ENCODE assay signal across 8 cellular contexts in the genomic region with DNA sequence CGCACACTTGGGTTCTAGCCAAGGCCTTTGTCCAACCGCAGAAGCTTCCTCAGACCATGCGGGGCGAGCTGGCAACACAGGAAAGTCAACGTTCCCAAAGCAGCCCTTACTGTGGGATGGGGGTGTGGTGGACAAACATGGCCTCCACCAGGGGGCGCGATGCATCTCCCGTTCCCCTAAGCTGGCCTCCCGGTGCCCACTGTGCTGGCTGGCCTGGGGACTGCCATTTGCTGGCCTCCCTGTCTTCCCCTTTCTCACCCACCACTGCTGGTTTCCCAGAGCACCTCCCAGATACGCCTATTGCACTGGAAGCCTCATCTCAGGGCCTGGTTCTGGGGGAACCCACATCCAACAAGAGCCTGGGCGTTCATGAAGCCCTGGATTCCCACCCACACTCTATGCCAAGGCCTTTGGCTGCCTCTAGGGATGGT.
DNase-seq lines count a peak whose midpoint lies in the region; ATAC-seq and TF ChIP-seq lines count a peak whose summit lies in the region.

No MANE protein-coding gene starts in this region.

- H3K9ac ChIP-seq in SK-N-SH (no peak overlapping the region), mesenchymal stem cell (ENCODE audit: low read length) (no peak overlapping the region)

- peak overlapping the region in 1 of 2 experiments; percentile 33 for H2BK12ac ChIP-seq in mesenchymal stem cell (ENCODE audit: low read length in 2 of 2)

- H2BK120ac ChIP-seq in mesenchymal stem cell (ENCODE audit: low read depth, low read length), result no peak overlapping the region

- H3K79me2 ChIP-seq in SK-N-SH (ENCODE audit: insufficient read depth), result no peaks in the 10 kb centered on the region

- H2AFZ ChIP-seq in SK-N-SH (ENCODE audit: low read depth) (no peak overlapping the region), mesenchymal stem cell (ENCODE audit: low read depth, low read length) (no peak overlapping the region)

- H4K8ac ChIP-seq in mesenchymal stem cell (ENCODE audit: low read length), result no peak overlapping the region

- H3K4me1 ChIP-seq in SK-N-SH (ENCODE audit: control insufficient read depth in 1 of 2, insufficient read depth in 2 of 2, low read depth in 1 of 2, low read length in 1 of 2), result no peaks in the 10 kb centered on the region
- no peaks in the 10 kb centered on the region for H3K4me1 ChIP-seq in mesenchymal stem cell (ENCODE audit: control insufficient read depth, insufficient read depth, low read depth, low read length)

- peak; percentile 64 for TF ChIP-seq CTCF in SK-N-SH (IDR thresholded peaks at IDR 0.05)
- TF ChIP-seq CTCF in cardiac fibroblast (IDR thresholded peaks at IDR 0.05; ENCODE audit: low read depth, low read length), result peak; percentile 44

- no peaks in the 10 kb centered on the region for H3K79me1 ChIP-seq in mesenchymal stem cell (replicated peaks; ENCODE audit: low read length, poor library complexity, severe bottlenecking)

- WGBS in SK-N-SH (ENCODE audit: low lambda C conversion rate), result 1% methylated on average over 11 of the region's 11 CpGs
- 63% methylated on average over 11 of the region's 11 CpGs for WGBS in mesenchymal stem cell

- no peak overlapping the region; a peak in 1 of 4 replicates for H3K4me3 ChIP-seq in SK-N-SH (ENCODE audit: low read depth in 2 of 2, low read length in 1 of 2)
- H3K4me3 ChIP-seq in cardiac fibroblast (replicated peaks in 1 of 2; ENCODE audit: low read depth in 2 of 2, low read length in 2 of 2), result no peak overlapping the region
- H3K4me3 ChIP-seq in mesenchymal stem cell (ENCODE audit: insufficient read depth in 1 of 2, low read depth in 1 of 2, low read length in 2 of 2), result no peak overlapping the region

- CTCF ChIA-PET in SK-N-SH (lab: Yijun Ruan, JAX), result interaction anchor here (0.6 to 2.5 kb wide), 6 partner anchors 13 to 476 kb away, joined by 3 to 17 read pairs (median 4); no protein-coding TSS in a partner anchor

- H2AK5ac ChIP-seq in mesenchymal stem cell (ENCODE audit: low read length, severe bottlenecking), result no peak overlapping the region

- no peak overlapping the region for H3K27ac ChIP-seq in SK-N-SH (ENCODE audit: low read depth in 2 of 2, low read length in 1 of 2)
- H3K27ac ChIP-seq in mesenchymal stem cell (ENCODE audit: low read length, poor library complexity, severe bottlenecking), result no peak overlapping the region

- no peak overlapping the region for H3K4ac ChIP-seq in mesenchymal stem cell (ENCODE audit: low read depth in 1 of 2, low read length in 2 of 2)

- H3K18ac ChIP-seq in mesenchymal stem cell (ENCODE audit: low read depth in 1 of 2, low read length in 2 of 2), result no peak overlapping the region

- no peak overlapping the region for H3K23ac ChIP-seq in mesenchymal stem cell (ENCODE audit: low read length in 2 of 2)

- TF ChIP-seq RAD21 in SK-N-SH (IDR thresholded peaks at IDR 0.05; ENCODE audit: low read length), result peak; percentile 26

- no peak for TF ChIP-seq EP300 in SK-N-SH (IDR thresholded peaks at IDR 0.05; ENCODE audit: borderline replicate concordance in 1 of 2, low read depth in 1 of 2, low read length in 1 of 2)

- no peak for ATAC-seq in GM18909 (IDR thresholded peaks at IDR 0.05; ENCODE audit: poor library complexity, unreplicated experiment)
- ATAC-seq in HG03135 (IDR thresholded peaks at IDR 0.05; ENCODE audit: unreplicated experiment), result no peak

- no peak overlapping the region for H3K4me2 ChIP-seq in SK-N-SH
- H3K4me2 ChIP-seq in mesenchymal stem cell (ENCODE audit: low read length, poor library complexity, severe bottlenecking), result no peak overlapping the region

- no peaks in the 10 kb centered on the region for H3K9me2 ChIP-seq in SK-N-SH

- H4K20me1 ChIP-seq in SK-N-SH (ENCODE audit: insufficient read depth), result no peaks in the 10 kb centered on the region

- POLR2A ChIA-PET in SK-N-SH (lab: Yijun Ruan, JAX), result no interaction called here

- H3K14ac ChIP-seq in mesenchymal stem cell (ENCODE audit: low read length in 2 of 2), result no peak overlapping the region

- H2BK5ac ChIP-seq in mesenchymal stem cell (ENCODE audit: low read depth, low read length, poor library complexity, severe bottlenecking), result no peak overlapping the region

- H2BK15ac ChIP-seq in mesenchymal stem cell (ENCODE audit: low read depth, poor library complexity, severe bottlenecking), result peak overlapping the region; percentile 13

- no peaks in the 10 kb centered on the region for H3K36me3 ChIP-seq in SK-N-SH (replicated peaks in 1 of 2; ENCODE audit: control insufficient read depth in 1 of 2, insufficient read depth in 2 of 2, low read length in 1 of 2)
- H3K36me3 ChIP-seq in mesenchymal stem cell (ENCODE audit: control insufficient read depth in 1 of 2, insufficient read depth in 2 of 2, low read depth in 1 of 2, low read length in 2 of 2), result no peaks in the 10 kb centered on the region

- no peak overlapping the region for H4K91ac ChIP-seq in mesenchymal stem cell (ENCODE audit: low read length)

- peaks cover 84% of the 10 kb centered on the region for H3K27me3 ChIP-seq in SK-N-SH (ENCODE audit: insufficient read depth)
- peaks cover 33 to 93% of the 10 kb centered on the region in 2 experiments for H3K27me3 ChIP-seq in mesenchymal stem cell (ENCODE audit: control insufficient read depth in 1 of 2, insufficient read depth in 1 of 2, low read length in 2 of 2)

- H3K9me3 ChIP-seq in SK-N-SH (no peaks in the 10 kb centered on the region), mesenchymal stem cell (ENCODE audit: control insufficient read depth, low read length) (no peaks in the 10 kb centered on the region)

- no peaks in the 10 kb centered on the region for H3F3A ChIP-seq in SK-N-SH (replicated peaks; ENCODE audit: insufficient read depth)

- DNase-seq in activated gamma-delta T cell treated with anti-CD3 and anti-CD28 coated beads, Interleukin-2, amount 50 U/mL, for 16 hours (ENCODE audit: low read depth), result peak; percentile 8
- no peak for DNase-seq in activated gamma-delta T cell (lab: John Stamatoyannopoulos, UW)
- DNase-seq in SK-N-SH, result peak; percentile 71
- DNase-seq in cardiac fibroblast (ENCODE audit: low read depth in 2 of 2), result peak; percentile 24 to 39
- DNase-seq in mesenchymal stem cell, result peak; percentile 59
- DNase-seq in central memory CD4-positive, alpha-beta T cell, result no peak

TF ChIP-seq in SK-N-SH, 30 proteins besides CTCF, POLR2A, EP300 and RAD21:
- TF ChIP-seq SIN3A (IDR thresholded peaks at IDR 0.05; ENCODE audit: borderline replicate concordance, low read depth, low read length), result no peak
- 0 out of 2 replicates have a peak, but pooled peaks have one; percentile 16 for TF ChIP-seq SMC3 (IDR thresholded peaks at IDR 0.05; ENCODE audit: low read depth, low read length)

Comparison
In these comparisons a context has a peak if more than half of its experiments do, and no peak if none do; other contexts are left out.
1. DNase-seq: peak in activated gamma-delta T cell treated with anti-CD3 and anti-CD28 coated beads, Interleukin-2, amount 50 U/mL, for 16 hours (single experiment), SK-N-SH (single experiment), cardiac fibroblast (2 of 2) and mesenchymal stem cell (single experiment); none in activated gamma-delta T cell (single experiment) and central memory CD4-positive, alpha-beta T cell (single experiment).